Comparison of ENCODE assay signal across 8 cellular contexts in genomic region chr7:67192889-67193613, GRCh38.
DNase-seq lines count a peak whose midpoint lies in the region; ATAC-seq and TF ChIP-seq lines count a peak whose summit lies in the region.
"Not testable (repeated sequence)": the region's sequence is repeated elsewhere in the genome, so short reads cannot be mapped to it uniquely, and the experiment has no call there.

No MANE protein-coding gene starts in this region.

- POLR2A ChIA-PET in activated CD8-positive, alpha-beta T cell treated with anti-CD3 and anti-CD28 coated beads for 36 hours (lab: Charles Lee), result not testable (repeated sequence)

- H3K27ac ChIP-seq in esophagus squamous epithelium (peak overlapping the region in 3 of 4 donors; percentile 20 to 65 (median 25)), osteoblast (ENCODE audit: low read depth, low read length) (peak overlapping the region; percentile 54)
- not testable (repeated sequence) for H3K27ac ChIP-seq in upper lobe of right lung

- H3K27me3 ChIP-seq in esophagus squamous epithelium; osteoblast (ENCODE audit: insufficient read depth, low read length); upper lobe of right lung: not testable (repeated sequence)

- intact Hi-C loops in activated CD8-positive, alpha-beta T cell treated with anti-CD3 and anti-CD28 coated beads for 36 hours (cut with micrococcal nuclease); esophagus squamous epithelium (cut with DNase I); upper lobe of right lung (cut with DNase I): not testable (repeated sequence)

- peak overlapping the region; percentile 1 for H3K27ac Mint-ChIP-seq in activated CD8-positive, alpha-beta T cell treated with anti-CD3 and anti-CD28 coated beads for 36 hours
- peak overlapping the region in 5 of 6 donors; percentile 4 to 24 (median 19) for H3K27ac Mint-ChIP-seq in immature natural killer cell

- H3K9me3 ChIP-seq in esophagus squamous epithelium; osteoblast (ENCODE audit: low read depth, low read length); upper lobe of right lung: not testable (repeated sequence)

- H3K4me3 Mint-ChIP-seq in activated CD8-positive, alpha-beta T cell treated with anti-CD3 and anti-CD28 coated beads for 36 hours, result not testable (repeated sequence)
- peak overlapping the region in 2 of 5 donors; percentile 1 for H3K4me3 Mint-ChIP-seq in immature natural killer cell

- not testable (repeated sequence) for H3K79me2 ChIP-seq in osteoblast (ENCODE audit: insufficient read depth, low read length)

- H3K36me3 ChIP-seq in esophagus squamous epithelium; osteoblast (ENCODE audit: insufficient read depth, low read length); upper lobe of right lung: not testable (repeated sequence)

- peaks cover 17% of the 10 kb centered on the region for H3K36me3 Mint-ChIP-seq in activated CD8-positive, alpha-beta T cell treated with anti-CD3 and anti-CD28 coated beads for 36 hours (ENCODE audit: low read depth)
- H3K36me3 Mint-ChIP-seq in immature natural killer cell, result peaks cover 5 to 16% (median 15%) of the 10 kb centered on the region in 3 donors

- not testable (repeated sequence) for TF ChIP-seq POLR2A in esophagus squamous epithelium (IDR thresholded peaks at IDR 0.05)

- TF ChIP-seq CTCF in activated CD8-positive, alpha-beta T cell treated with anti-CD3 and anti-CD28 coated beads for 36 hours (IDR thresholded peaks at IDR 0.05); esophagus squamous epithelium (IDR thresholded peaks at IDR 0.05); osteoblast (IDR thresholded peaks at IDR 0.05; ENCODE audit: extremely low read depth, low read depth, low read length); upper lobe of right lung (IDR thresholded peaks at IDR 0.05): not testable (repeated sequence)

- CTCF ChIA-PET in activated CD8-positive, alpha-beta T cell treated with anti-CD3 and anti-CD28 coated beads for 36 hours (lab: Charles Lee), result not testable (repeated sequence)

- H2AFZ ChIP-seq in osteoblast (ENCODE audit: low read length), result not testable (repeated sequence)

- not testable (repeated sequence) for ATAC-seq in activated CD8-positive, alpha-beta T cell treated with anti-CD3 and anti-CD28 coated beads for 36 hours
- peak; percentile 48 for ATAC-seq in upper lobe of right lung

- not testable (repeated sequence) for H3K27me3 Mint-ChIP-seq in activated CD8-positive, alpha-beta T cell treated with anti-CD3 and anti-CD28 coated beads for 36 hours; immature natural killer cell (ENCODE audit: low read depth in 3 of 3)

- DNase-seq in DMS153 treated with DMSO at 0.1 percent for 48 hours (lab: John Stamatoyannopoulos, UW; ENCODE audit: unreplicated experiment) (peak; percentile 38), NCI-H1105 (lab: John Stamatoyannopoulos, UW) (peak; percentile 38), NCI-H446 treated with DMSO at 0.1 percent for 48 hours (lab: John Stamatoyannopoulos, UW) (peak; percentile 40)
- DNase-seq in activated CD8-positive, alpha-beta T cell treated with anti-CD3 and anti-CD28 coated beads for 36 hours, result peak; percentile 31
- not testable (repeated sequence) for DNase-seq in esophagus squamous epithelium (lab: John Stamatoyannopoulos, UW); immature natural killer cell; osteoblast (ENCODE audit: insufficient read length, low spot score, missing footprints); upper lobe of right lung

- H3K4me1 ChIP-seq in esophagus squamous epithelium, result peaks cover 0 to 13% (median 0%) of the 10 kb centered on the region in 3 donors
- H3K4me1 ChIP-seq in osteoblast (ENCODE audit: insufficient read depth, low read length); upper lobe of right lung: not testable (repeated sequence)

- peak overlapping the region; percentile 35 for H3K4me2 ChIP-seq in osteoblast (ENCODE audit: insufficient read depth, low read length)

- H3K9me3 Mint-ChIP-seq in activated CD8-positive, alpha-beta T cell treated with anti-CD3 and anti-CD28 coated beads for 36 hours; immature natural killer cell: not testable (repeated sequence)

- not testable (repeated sequence) for H3K4me3 ChIP-seq in esophagus squamous epithelium; osteoblast (ENCODE audit: insufficient read depth, low read length); upper lobe of right lung

- not testable (repeated sequence) for H4K20me1 ChIP-seq in osteoblast (ENCODE audit: insufficient read depth, low read length)

- 68 to 71% methylated on average over 11 of the region's 11 CpGs for WGBS in esophagus squamous epithelium, 2 donors

- peaks cover 15% of the 10 kb centered on the region for H3K4me1 Mint-ChIP-seq in activated CD8-positive, alpha-beta T cell treated with anti-CD3 and anti-CD28 coated beads for 36 hours (ENCODE audit: low read depth)
- H3K4me1 Mint-ChIP-seq in immature natural killer cell, result peaks cover 32 to 40% of the 10 kb centered on the region in 2 donors
